In the genomic region with DNA sequence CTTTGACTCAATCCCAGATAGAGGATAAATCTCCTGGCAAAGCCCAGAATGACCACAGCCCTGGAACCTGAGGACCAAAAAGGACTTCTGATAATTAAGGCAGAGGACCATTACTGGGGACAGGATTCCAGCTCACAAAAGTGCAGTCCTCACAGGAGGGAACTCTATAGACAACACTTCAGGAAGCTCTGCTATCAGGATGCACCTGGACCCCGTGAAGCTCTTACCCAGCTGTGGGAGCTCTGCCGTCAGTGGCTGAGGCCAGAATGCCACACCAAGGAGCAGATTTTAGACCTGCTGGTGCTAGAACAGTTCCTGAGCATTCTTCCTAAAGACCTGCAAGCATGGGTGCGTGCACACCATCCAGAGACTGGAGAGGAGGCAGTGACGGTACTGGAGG, we compare ENCODE assay signal across 9 cellular contexts. TPM values are rescaled to one million over a fixed set of nuclear protein-coding genes. Genes with fewer than 3 reads are reported as not detected.
DNase-seq lines count a peak whose midpoint lies in the region; ATAC-seq, FAIRE-seq and TF ChIP-seq lines count a peak whose summit lies in the region.
"Had no signal": no experiment of that assay in that cellular context is flagged by ENCODE, and none has a peak within 500 bp of the region (broad histone marks: within the 10 kb centered on the region; RNA-seq: fewer than 3 reads in every experiment).

No MANE protein-coding gene starts in this region.

- BruUV-seq in Calu3 (replicated peaks; lab: Mats Ljungman, UMichigan), result no TSS peak

- no peak for TF ChIP-seq CTCF in Calu3 (IDR thresholded peaks at IDR 0.05; ENCODE audit: unreplicated experiment)
- TF ChIP-seq CTCF in astrocyte (IDR thresholded peaks at IDR 0.05; ENCODE audit: insufficient read depth, low read depth, low read length), result no peak
- no peak for TF ChIP-seq CTCF in neural cell (IDR thresholded peaks at IDR 0.05; ENCODE audit: poor library complexity, severe bottlenecking)

- CTCF ChIA-PET in Calu3 (lab: Charles Lee), result interaction anchor here (3.0 kb wide), 1 partner anchor 16 kb away, joined by 13 read pairs; a partner anchor contains a TSS

- H3K27me3 ChIP-seq in HUES6 (ENCODE audit: control insufficient read depth, insufficient read depth, low read length), result no peaks in the 10 kb centered on the region
- H3K27me3 ChIP-seq in astrocyte (ENCODE audit: insufficient read depth, low read length), result no peaks in the 10 kb centered on the region
- H3K27me3 ChIP-seq in neural cell (ENCODE audit: insufficient read depth, low read depth, low read length), result no peaks in the 10 kb centered on the region

- peaks cover 22% of the 10 kb centered on the region for H3K4me1 Mint-ChIP-seq in Calu3 (ENCODE audit: low read depth, unreplicated experiment)
- peaks cover 13% of the 10 kb centered on the region for H3K4me1 Mint-ChIP-seq in astrocyte (ENCODE audit: low read depth, unreplicated experiment)

- H3K27ac Mint-ChIP-seq in Calu3 (ENCODE audit: unreplicated experiment), result peak overlapping the region; percentile 48
- no peak overlapping the region for H3K27ac Mint-ChIP-seq in astrocyte (ENCODE audit: unreplicated experiment)

- no peak for ATAC-seq in HG03175 (IDR thresholded peaks at IDR 0.05; ENCODE audit: unreplicated experiment)

- H3F3A ChIP-seq in neural cell (ENCODE audit: insufficient read depth, low read length, poor library complexity, severe bottlenecking), result no peaks in the 10 kb centered on the region

- H3K9me3 ChIP-seq in HUES6 (ENCODE audit: control insufficient read depth, insufficient read depth, low read depth, low read length) (no peaks in the 10 kb centered on the region), astrocyte (ENCODE audit: insufficient read depth, low read depth, low read length) (peaks cover 4% of the 10 kb centered on the region), neural cell (ENCODE audit: low read length) (no peaks in the 10 kb centered on the region)

- TF ChIP-seq RAD21 in neural cell (conservative IDR thresholded peaks at IDR 0.05), result no peak

- H3K36me3 ChIP-seq in HUES6 (ENCODE audit: control insufficient read depth, insufficient read depth, low read length), result peaks cover 44% of the 10 kb centered on the region
- H3K36me3 ChIP-seq in astrocyte (ENCODE audit: insufficient read depth, low read length), result peaks cover 16% of the 10 kb centered on the region
- H3K36me3 ChIP-seq in neural cell (ENCODE audit: insufficient read depth, low read length), result peaks cover 7% of the 10 kb centered on the region

- TF ChIP-seq EP300 in neural cell (conservative IDR thresholded peaks at IDR 0.05; ENCODE audit: poor library complexity, severe bottlenecking), result no peak

- H3K9ac ChIP-seq in HUES6 (ENCODE audit: low read length) (no peak overlapping the region), astrocyte (ENCODE audit: low read length) (peak overlapping the region; percentile 75), neural cell (ENCODE audit: low read length) (peak overlapping the region; percentile 78)

- intact Hi-C loops in Calu3 (cut with micrococcal nuclease; ENCODE audit: unreplicated experiment), result loop anchor here (10.0 kb wide), 1 partner anchor 459 kb away; a partner anchor contains a TSS

- H3K4me1 ChIP-seq in HUES6 (ENCODE audit: control insufficient read depth, insufficient read depth, low read length), result no peaks in the 10 kb centered on the region; the same call in 1 of the 2 replicates
- H3K4me1 ChIP-seq in astrocyte (ENCODE audit: insufficient read depth, low read length), result no peaks in the 10 kb centered on the region

- H4K20me1 ChIP-seq in astrocyte (ENCODE audit: insufficient read depth, low read length), result peaks cover 25% of the 10 kb centered on the region
- no peaks in the 10 kb centered on the region for H4K20me1 ChIP-seq in neural cell (ENCODE audit: insufficient read depth)

- H3K36me3 Mint-ChIP-seq in Calu3 (ENCODE audit: insufficient read depth, unreplicated experiment) (peaks cover 25% of the 10 kb centered on the region), astrocyte (ENCODE audit: low read depth, unreplicated experiment) (no peaks in the 10 kb centered on the region)

- H3K4me2 ChIP-seq in astrocyte (ENCODE audit: low read length) (peak overlapping the region; percentile 90), neural cell (ENCODE audit: low read length) (peak overlapping the region; percentile 89)

- peak overlapping the region; percentile 77; the same call in 1 of the 2 replicates for H3K4me3 ChIP-seq in HUES6 (ENCODE audit: low read depth, low read length)
- no peak overlapping the region for H3K4me3 ChIP-seq in astrocyte (ENCODE audit: insufficient read depth, low read depth, low read length)
- H3K4me3 ChIP-seq in neural cell (ENCODE audit: low read length), result peak overlapping the region; percentile 77

- no peak for FAIRE-seq in astrocyte (lab: Jason Lieb, UNC)
- FAIRE-seq: small intestine had no signal

- DNase-seq in Calu3 (no peak), astrocyte (ENCODE audit: low read depth) (no peak), NCI-H226 (no peak), DMS79 (lab: John Stamatoyannopoulos, UW) (no peak), amniotic stem cell (lab: John Stamatoyannopoulos, UW) (no peak)
- DNase-seq: small intestine had no signal

- H3K9me3 Mint-ChIP-seq in Calu3 (ENCODE audit: low read depth, unreplicated experiment), result no peaks in the 10 kb centered on the region
- H3K9me3 Mint-ChIP-seq in astrocyte (ENCODE audit: unreplicated experiment), result no peaks in the 10 kb centered on the region

- H3K27me3 Mint-ChIP-seq in Calu3 (ENCODE audit: unreplicated experiment), result no peaks in the 10 kb centered on the region
- no peaks in the 10 kb centered on the region for H3K27me3 Mint-ChIP-seq in astrocyte (ENCODE audit: low read depth, unreplicated experiment)

- H2AFZ ChIP-seq in astrocyte (ENCODE audit: low read depth, low read length), result no peak overlapping the region
- peak overlapping the region; percentile 91 for H2AFZ ChIP-seq in neural cell (ENCODE audit: low read depth, low read length)

- H3K4me3 Mint-ChIP-seq in Calu3 (ENCODE audit: low read depth, unreplicated experiment) (peak overlapping the region; percentile 85), astrocyte (ENCODE audit: unreplicated experiment) (peak overlapping the region; percentile 98)

- peaks cover 66% of the 10 kb centered on the region for H3K79me2 ChIP-seq in astrocyte (ENCODE audit: insufficient read depth, low read length)
- peaks cover 62% of the 10 kb centered on the region for H3K79me2 ChIP-seq in neural cell (replicated peaks; ENCODE audit: insufficient read depth, low read length)

- H3K9me2 ChIP-seq in neural cell (ENCODE audit: insufficient read depth, low read length), result no peaks in the 10 kb centered on the region

- no peak overlapping the region for H3K27ac ChIP-seq in HUES6 (ENCODE audit: low read depth, low read length)
- H3K27ac ChIP-seq in astrocyte (ENCODE audit: low read depth, low read length), result no peak overlapping the region
- H3K27ac ChIP-seq in neural cell (ENCODE audit: low read length), result peak overlapping the region; percentile 71

TF ChIP-seq in neural cell, 6 proteins besides CTCF, POLR2A, EP300 and RAD21:
- no peak for TF ChIP-seq EZH2 (IDR thresholded peaks at IDR 0.05; ENCODE audit: borderline replicate concordance, insufficient read depth, low read length, poor library complexity, severe bottlenecking)
- TF ChIP-seq TAF1 (IDR thresholded peaks at IDR 0.05; ENCODE audit: low read depth), result no peak
- no peak for TF ChIP-seq MXI1 (conservative IDR thresholded peaks at IDR 0.05; ENCODE audit: poor library complexity, severe bottlenecking)
- no peak for TF ChIP-seq POLR2AphosphoS5 (IDR thresholded peaks at IDR 0.05)
- TF ChIP-seq, protein P1, sequence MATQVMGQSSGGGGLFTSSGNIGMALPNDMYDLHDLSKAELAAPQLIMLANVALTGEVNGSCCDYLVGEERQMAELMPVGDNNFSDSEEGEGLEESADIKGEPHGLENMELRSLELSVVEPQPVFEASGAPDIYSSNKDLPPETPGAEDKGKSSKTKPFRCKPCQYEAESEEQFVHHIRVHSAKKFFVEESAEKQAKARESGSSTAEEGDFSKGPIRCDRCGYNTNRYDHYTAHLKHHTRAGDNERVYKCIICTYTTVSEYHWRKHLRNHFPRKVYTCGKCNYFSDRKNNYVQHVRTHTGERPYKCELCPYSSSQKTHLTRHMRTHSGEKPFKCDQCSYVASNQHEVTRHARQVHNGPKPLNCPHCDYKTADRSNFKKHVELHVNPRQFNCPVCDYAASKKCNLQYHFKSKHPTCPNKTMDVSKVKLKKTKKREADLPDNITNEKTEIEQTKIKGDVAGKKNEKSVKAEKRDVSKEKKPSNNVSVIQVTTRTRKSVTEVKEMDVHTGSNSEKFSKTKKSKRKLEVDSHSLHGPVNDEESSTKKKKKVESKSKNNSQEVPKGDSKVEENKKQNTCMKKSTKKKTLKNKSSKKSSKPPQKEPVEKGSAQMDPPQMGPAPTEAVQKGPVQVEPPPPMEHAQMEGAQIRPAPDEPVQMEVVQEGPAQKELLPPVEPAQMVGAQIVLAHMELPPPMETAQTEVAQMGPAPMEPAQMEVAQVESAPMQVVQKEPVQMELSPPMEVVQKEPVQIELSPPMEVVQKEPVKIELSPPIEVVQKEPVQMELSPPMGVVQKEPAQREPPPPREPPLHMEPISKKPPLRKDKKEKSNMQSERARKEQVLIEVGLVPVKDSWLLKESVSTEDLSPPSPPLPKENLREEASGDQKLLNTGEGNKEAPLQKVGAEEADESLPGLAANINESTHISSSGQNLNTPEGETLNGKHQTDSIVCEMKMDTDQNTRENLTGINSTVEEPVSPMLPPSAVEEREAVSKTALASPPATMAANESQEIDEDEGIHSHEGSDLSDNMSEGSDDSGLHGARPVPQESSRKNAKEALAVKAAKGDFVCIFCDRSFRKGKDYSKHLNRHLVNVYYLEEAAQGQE (IDR thresholded peaks at IDR 0.05; ENCODE audit: borderline replicate concordance), result no peak
- no peak for TF ChIP-seq SMC3 (conservative IDR thresholded peaks at IDR 0.05; ENCODE audit: poor library complexity)

RNA-seq across cellular contexts. Expression of a gene that starts 1.0 kb away (rescaled TPM):
- total RNA-seq in Calu3 (2022), result 14.2 and 15.9 TPM in 2 replicates
- total RNA-seq in astrocyte, result 1.9 and 2.5 TPM in 2 replicates
- 31.9 and 36.6 TPM in 2 replicates for polyA plus RNA-seq in neural cell
- 24.3 and 31.5 TPM in 2 replicates for polyA minus RNA-seq in neural cell

RNA-seq across cellular contexts. Expression of a gene that starts 16.3 kb away (rescaled TPM):
- 23.2 and 27.5 TPM in 2 replicates for total RNA-seq in Calu3 (2022)
- 21.8 and 25.1 TPM in 2 replicates for total RNA-seq in astrocyte
- polyA plus RNA-seq in neural cell, result 17.2 and 22.0 TPM in 2 replicates
- polyA minus RNA-seq in neural cell, result 58.2 and 73.5 TPM in 2 replicates

RNA-seq across cellular contexts. Expression of a gene that starts 45.0 kb away (rescaled TPM):
- total RNA-seq in Calu3 (2022) (6.3 and 7.0 TPM in 2 replicates), astrocyte (0.48 and 0.75 TPM in 2 replicates)
- 1.4 and 1.6 TPM in 2 replicates for polyA plus RNA-seq in neural cell
- polyA minus RNA-seq in neural cell, result 1.2 and 1.5 TPM in 2 replicates
